In genomic region chr7:127914693-127915092, GRCh38 we compare ENCODE assay signal across 27 cellular contexts.
"Had no signal": no experiment of that assay in that cellular context is flagged by ENCODE, and none has a peak within 500 bp of the region (broad histone marks: within the 10 kb centered on the region; RNA-seq: fewer than 3 reads in every experiment).

No MANE protein-coding gene starts in this region.

- ATAC-seq: Panc1, Right ventricle myocardium inferior, SK-N-SH treated with all-trans-retinoic acid at 6 μM for 48 hours, T-cell had no signal

- H3K27ac ChIP-seq: PC-9, RWPE1, SJCRH30, SK-N-MC had no signal

- H3K4me3 ChIP-seq: MG63, PC-9, SJCRH30, SK-N-MC had no signal

- FAIRE-seq: RCC 7860 had no signal

- H3K27ac Mint-ChIP-seq: T-cell had no signal

- H3K4me3 Mint-ChIP-seq: T-cell had no signal

- H3K27me3 Mint-ChIP-seq: T-cell had no signal

- H2AFZ ChIP-seq: PC-9 had no signal

- H3K4me2 ChIP-seq: PC-9 had no signal

- H3K9me3 ChIP-seq: MG63, SJCRH30 had no signal

- H3K27me3 ChIP-seq: MG63, SJCRH30 had no signal

- DNase-seq: MG63, NCI-H1048, NCI-H1092 treated with DMSO at 0.1 percent for 48 hours, NCI-H1105 treated with DMSO at 0.1 percent for 48 hours, NCI-H1436, NCI-H1694 treated with DMSO at 0.1 percent for 48 hours, NCI-H187 treated with DMSO at 0.1 percent for 48 hours, NCI-H2029, NCI-H2171 treated with DMSO at 0.1 percent for 48 hours, NCI-H2227 treated with DMSO at 0.1 percent for 48 hours, NCI-H345, NCI-H446, NCI-H510A treated with DMSO at 0.1 percent for 48 hours, NCI-H524 treated with DMSO at 0.1 percent for 48 hours, NCI-H526 treated with DMSO at 0.1 percent for 48 hours, NCI-H774, PC-9, SHP77, SIG-M5, SJCRH30, T-cell had no signal

- H3K9me3 Mint-ChIP-seq: T-cell had no signal

- H3K4me1 ChIP-seq: SJCRH30 had no signal
